10 cellular contexts compared by ENCODE assay signal in genomic region chr11:73185680-73186293, GRCh38. TPM values are rescaled to one million over a fixed set of nuclear protein-coding genes. Genes with fewer than 3 reads are reported as not detected.
DNase-seq lines count a peak whose midpoint lies in the region; ATAC-seq, FAIRE-seq and TF ChIP-seq lines count a peak whose summit lies in the region.
"Had no signal": no experiment of that assay in that cellular context is flagged by ENCODE, and none has a peak within 500 bp of the region (broad histone marks: within the 10 kb centered on the region; RNA-seq: fewer than 3 reads in every experiment).

No MANE protein-coding gene starts in this region.

- CTCF ChIA-PET in HEK293T (lab: Yijun Ruan, JAX) = interaction anchor here (0.6 to 1.9 kb wide), 9 partner anchors 8 to 501 kb away, joined by 3 to 14 read pairs (median 3); no protein-coding TSS in a partner anchor

- H3K27me3 ChIP-seq in left ventricle myocardium inferior (ENCODE audit: low read depth) (no peaks in the 10 kb centered on the region), astrocyte (ENCODE audit: insufficient read depth, low read length) (no peaks in the 10 kb centered on the region), lower lobe of right lung (ENCODE audit: low read depth) (no peaks in the 10 kb centered on the region), aorta (ENCODE audit: control insufficient read depth in 1 of 2, insufficient read depth in 2 of 2, low read length in 1 of 2) (no peaks in the 10 kb centered on the region)
- H3K27me3 ChIP-seq: breast epithelium had no signal

- intact Hi-C loops in left ventricle myocardium inferior (cut with micrococcal nuclease) = loop anchor here (10.0 kb wide), 2 partner anchors 59 to 461 kb away; no protein-coding TSS in a partner anchor
- intact Hi-C loops in left ventricle myocardium superior (cut with micrococcal nuclease) = loop anchor here (10.0 kb wide), 1 partner anchor 59 kb away; no protein-coding TSS in a partner anchor
- intact Hi-C loops in lower lobe of right lung (cut with DNase I) = no loop called here
- intact Hi-C loops in aorta (cut with DNase I) = loop anchor here (1.0 to 5.0 kb wide), 4 partner anchors 57 to 104 kb away; no protein-coding TSS in a partner anchor

- H3K79me2 ChIP-seq in astrocyte (ENCODE audit: insufficient read depth, low read length) = no peaks in the 10 kb centered on the region

- no peaks in the 10 kb centered on the region for H3K36me3 Mint-ChIP-seq in astrocyte (ENCODE audit: low read depth, unreplicated experiment)

- POLR2A ChIA-PET in HEK293T (lab: Yijun Ruan, JAX) = no interaction called here

- no peaks in the 10 kb centered on the region for H3K9me3 Mint-ChIP-seq in astrocyte (ENCODE audit: unreplicated experiment)

- WGBS in aorta, 2 donors = 18% methylated on average over 13 of the region's 13 CpGs

- no peak for DNase-seq in left ventricle myocardium inferior
- no peak for DNase-seq in left ventricle myocardium superior
- DNase-seq in astrocyte (ENCODE audit: low read depth) = peak; percentile 66
- DNase-seq in lower lobe of right lung = no peak
- DNase-seq in aorta = peak; percentile 89 to 91
- DNase-seq in NCI-H1436 treated with DMSO at 0.1 percent for 48 hours (lab: John Stamatoyannopoulos, UW) = no peak
- no peak for DNase-seq in HEK293T (ENCODE audit: extremely low spot score)
- no peak for DNase-seq in GM19239 (ENCODE audit: insufficient read length, low spot score)

- H3K4me2 ChIP-seq in astrocyte (ENCODE audit: low read length) = peak overlapping the region; percentile 48

- no peaks in the 10 kb centered on the region for H4K20me1 ChIP-seq in astrocyte (ENCODE audit: insufficient read depth, low read length)

- no peak overlapping the region for H3K4me3 Mint-ChIP-seq in astrocyte (ENCODE audit: unreplicated experiment)

- H2AFZ ChIP-seq in astrocyte (ENCODE audit: low read depth, low read length) = peak overlapping the region; percentile 74

- H3K27me3 Mint-ChIP-seq in astrocyte (ENCODE audit: low read depth, unreplicated experiment) = peaks cover 28% of the 10 kb centered on the region

- H3K9ac ChIP-seq in astrocyte (ENCODE audit: low read length) = no peak overlapping the region

- H3K9me3 ChIP-seq in left ventricle myocardium inferior (replicated peaks) (no peaks in the 10 kb centered on the region), astrocyte (ENCODE audit: insufficient read depth, low read depth, low read length) (no peaks in the 10 kb centered on the region), lower lobe of right lung (no peaks in the 10 kb centered on the region), aorta (ENCODE audit: control insufficient read depth, low read length) (no peaks in the 10 kb centered on the region)
- H3K9me3 ChIP-seq: breast epithelium had no signal

- H3K4me1 ChIP-seq in left ventricle myocardium inferior (peaks cover 60% of the 10 kb centered on the region), astrocyte (ENCODE audit: insufficient read depth, low read length) (peaks cover 17% of the 10 kb centered on the region), lower lobe of right lung (peaks cover 21% of the 10 kb centered on the region), aorta (ENCODE audit: control insufficient read depth in 1 of 2, insufficient read depth in 2 of 2, low read length in 2 of 2) (no peaks in the 10 kb centered on the region)
- H3K4me1 ChIP-seq: breast epithelium had no signal

- H3K27ac Mint-ChIP-seq in astrocyte (ENCODE audit: unreplicated experiment) = no peak overlapping the region

- peaks cover 10% of the 10 kb centered on the region for H3K4me1 Mint-ChIP-seq in astrocyte (ENCODE audit: low read depth, unreplicated experiment)

- no peak for ATAC-seq in left ventricle myocardium superior
- ATAC-seq in lower lobe of right lung = peak; percentile 17 to 53
- ATAC-seq in aorta (ENCODE audit: low FRiP score) = peak; percentile 75

- no peaks in the 10 kb centered on the region for H3K36me3 ChIP-seq in left ventricle myocardium inferior
- no peaks in the 10 kb centered on the region for H3K36me3 ChIP-seq in astrocyte (ENCODE audit: insufficient read depth, low read length)
- no peaks in the 10 kb centered on the region for H3K36me3 ChIP-seq in lower lobe of right lung
- no peaks in the 10 kb centered on the region for H3K36me3 ChIP-seq in aorta (ENCODE audit: control insufficient read depth in 1 of 2, insufficient read depth in 2 of 2, low read length in 1 of 2)
- H3K36me3 ChIP-seq: breast epithelium had no signal

- FAIRE-seq in astrocyte (lab: Jason Lieb, UNC) (no peak), GM19239 (lab: Jason Lieb, UNC) (no peak)

- H3K27ac ChIP-seq in left ventricle myocardium inferior (replicated peaks) (peak overlapping the region; percentile 21), astrocyte (ENCODE audit: low read depth, low read length) (peak overlapping the region; percentile 24), lower lobe of right lung (no peak overlapping the region), aorta (ENCODE audit: low read depth in 1 of 2, low read length in 2 of 2) (peak overlapping the region in 1 of 2 donors; percentile 78)
- H3K27ac ChIP-seq: C4-2B had no signal

- H3K4me3 ChIP-seq in left ventricle myocardium inferior (no peak overlapping the region), astrocyte (ENCODE audit: insufficient read depth, low read depth, low read length) (no peak overlapping the region), lower lobe of right lung (no peak overlapping the region), aorta (ENCODE audit: low read length in 2 of 2) (no peak overlapping the region)
- H3K4me3 ChIP-seq: breast epithelium had no signal

- no peak for TF ChIP-seq CTCF in left ventricle myocardium inferior (IDR thresholded peaks at IDR 0.05; ENCODE audit: borderline replicate concordance)
- no peak for TF ChIP-seq CTCF in astrocyte (IDR thresholded peaks at IDR 0.05; ENCODE audit: insufficient read depth, low read depth, low read length)
- TF ChIP-seq CTCF in lower lobe of right lung (IDR thresholded peaks at IDR 0.05) = no peak

TF ChIP-seq in HEK293T, 16 proteins besides CTCF, POLR2A, EP300 and RAD21:
- no peak for TF ChIP-seq ELF4 (IDR thresholded peaks at IDR 0.05)
- TF ChIP-seq HDGF (IDR thresholded peaks at IDR 0.05; ENCODE audit: borderline replicate concordance) = no peak
- TF ChIP-seq, protein P1, sequence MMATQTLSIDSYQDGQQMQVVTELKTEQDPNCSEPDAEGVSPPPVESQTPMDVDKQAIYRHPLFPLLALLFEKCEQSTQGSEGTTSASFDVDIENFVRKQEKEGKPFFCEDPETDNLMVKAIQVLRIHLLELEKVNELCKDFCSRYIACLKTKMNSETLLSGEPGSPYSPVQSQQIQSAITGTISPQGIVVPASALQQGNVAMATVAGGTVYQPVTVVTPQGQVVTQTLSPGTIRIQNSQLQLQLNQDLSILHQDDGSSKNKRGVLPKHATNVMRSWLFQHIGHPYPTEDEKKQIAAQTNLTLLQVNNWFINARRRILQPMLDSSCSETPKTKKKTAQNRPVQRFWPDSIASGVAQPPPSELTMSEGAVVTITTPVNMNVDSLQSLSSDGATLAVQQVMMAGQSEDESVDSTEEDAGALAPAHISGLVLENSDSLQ (IDR thresholded peaks at IDR 0.05) = no peak
- TF ChIP-seq FOXA1 (IDR thresholded peaks at IDR 0.05) = no peak
- TF ChIP-seq CTBP1 (IDR thresholded peaks at IDR 0.05; ENCODE audit: borderline replicate concordance) = no peak
- TF ChIP-seq LEF1 (IDR thresholded peaks at IDR 0.05; ENCODE audit: borderline replicate concordance) = no peak
- no peak for TF ChIP-seq ZNF384 (IDR thresholded peaks at IDR 0.05)
- no peak for TF ChIP-seq FOXM1 (IDR thresholded peaks at IDR 0.05; ENCODE audit: borderline replicate concordance)
- TF ChIP-seq SP1 (IDR thresholded peaks at IDR 0.05) = no peak
- TF ChIP-seq NFRKB (IDR thresholded peaks at IDR 0.05) = no peak
- TF ChIP-seq TARDBP (IDR thresholded peaks at IDR 0.05) = no peak
- TF ChIP-seq ARNT (IDR thresholded peaks at IDR 0.05) = no peak
- no peak for TF ChIP-seq SUZ12 (IDR thresholded peaks at IDR 0.05)
- no peak for TF ChIP-seq FOXK2 (IDR thresholded peaks at IDR 0.05)
- no peak for TF ChIP-seq BHLHE40 (IDR thresholded peaks at IDR 0.05; ENCODE audit: borderline replicate concordance)
- no peak for TF ChIP-seq L3MBTL2 (conservative IDR thresholded peaks at IDR 0.05)

RNA-seq across cellular contexts. Expression of gene P2RY2, which starts 32.3 kb away (rescaled TPM):
- total RNA-seq in left ventricle myocardium inferior = 19.8 TPM
- total RNA-seq in left ventricle myocardium superior = 19.7 TPM
- total RNA-seq in astrocyte = 0.12 and 0.30 TPM in 2 replicates
- 6.5 TPM for total RNA-seq in lower lobe of right lung
- 1 to 10 TPM; 2.9 to 3.9 TPM for total RNA-seq in aorta
- polyA plus RNA-seq in aorta = under 1 TPM; 0.50 to 0.54 TPM

RNA-seq across cellular contexts. Expression of gene FCHSD2, which starts 43.7 kb away (rescaled TPM):
- total RNA-seq in left ventricle myocardium inferior = 43.4 TPM
- 32.7 TPM for total RNA-seq in left ventricle myocardium superior
- 17.8 and 18.9 TPM in 2 replicates for total RNA-seq in astrocyte
- 59.0 TPM for total RNA-seq in lower lobe of right lung
- total RNA-seq in aorta = 100 to 1,000 TPM in 1 of 2 donors, 10 to 100 TPM in 1; 84.4 to 107 TPM
- polyA plus RNA-seq in aorta = 10 to 100 TPM; 34.4 to 39.9 TPM

Comparison
In these comparisons a context has a peak if more than half of its experiments do, and no peak if none do; other contexts are left out.
1. DNase-seq: peak in astrocyte (single experiment) and aorta (2 of 2); none in left ventricle myocardium inferior (single experiment), left ventricle myocardium superior (single experiment), lower lobe of right lung (single experiment), NCI-H1436 treated with DMSO at 0.1 percent for 48 hours (single experiment), HEK293T (single experiment) and GM19239 (single experiment).